In the genomic region with DNA sequence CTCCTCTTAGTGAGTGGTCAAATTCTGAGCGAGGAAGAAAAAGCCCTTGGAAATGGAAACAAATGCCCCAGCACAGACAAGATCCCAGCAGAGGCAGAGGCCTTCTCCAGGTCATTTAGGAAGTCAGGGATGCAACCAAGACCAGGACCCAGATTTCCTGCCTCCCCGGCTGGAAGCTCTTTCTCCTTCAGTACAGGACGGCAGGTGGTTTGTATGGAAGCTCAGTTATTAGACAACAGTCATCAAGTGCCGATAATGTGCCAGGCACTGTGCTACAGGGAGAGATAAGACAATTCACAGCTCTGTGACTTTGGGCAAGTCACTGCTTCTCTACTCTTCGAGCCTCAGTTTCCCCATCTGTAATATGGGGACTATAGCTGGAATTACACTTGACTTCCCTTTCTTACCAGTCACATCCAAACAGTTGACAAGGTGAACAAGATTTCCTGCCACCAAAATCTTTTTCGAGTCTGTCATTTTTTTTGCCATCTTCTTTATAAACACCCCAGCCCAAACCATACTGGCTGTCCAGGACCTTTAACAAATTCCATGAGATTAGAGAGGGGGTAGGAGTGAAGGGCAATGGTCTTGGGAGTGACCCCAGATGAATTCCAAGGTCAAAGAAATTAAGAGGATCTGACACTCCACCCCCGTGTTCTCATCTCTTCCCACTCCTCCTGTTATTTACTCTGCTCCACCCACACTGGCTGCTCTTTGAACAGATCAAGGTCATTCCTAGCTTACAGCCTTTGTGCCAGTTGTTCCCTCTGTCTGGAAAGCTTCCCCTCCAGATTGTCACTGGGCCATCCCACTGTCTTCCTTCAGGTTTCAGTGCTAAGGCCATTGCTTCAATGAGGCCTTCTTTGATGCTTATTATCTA, we compare ENCODE assay signal across 13 cellular contexts. TPM values are rescaled to one million over a fixed set of nuclear protein-coding genes. Genes with fewer than 3 reads are reported as not detected.
A peak's percentile ranks its signal among the peaks of the same experiment; 100 is the strongest.
DNase-seq lines count a peak whose midpoint lies in the region; ATAC-seq and TF ChIP-seq lines count a peak whose summit lies in the region.
"Had no signal": no experiment of that assay in that cellular context is flagged by ENCODE, and none has a peak within 500 bp of the region (broad histone marks: within the 10 kb centered on the region; RNA-seq: fewer than 3 reads in every experiment).

No MANE protein-coding gene starts in this region.

- H3K27ac ChIP-seq in PC-3 (ENCODE audit: low read length) (no peak overlapping the region), vagina (no peak overlapping the region)
- H3K27ac ChIP-seq: breast epithelium, epithelial cell of prostate, HL-60 had no signal

- no peaks in the 10 kb centered on the region for H3F3A ChIP-seq in PC-3 (ENCODE audit: low read length, unreplicated experiment)

- peaks cover 2% of the 10 kb centered on the region for H3K36me3 Mint-ChIP-seq in activated CD4-positive, alpha-beta T cell treated with anti-CD3 and anti-CD28 coated beads, Interleukin-2, amount 10 ng/mL, durations not matched to agents 24 days and 14 days (ENCODE audit: low read depth)
- H3K36me3 Mint-ChIP-seq in glutamatergic neuron (ENCODE audit: unreplicated experiment), result peaks cover 10% of the 10 kb centered on the region
- H3K36me3 Mint-ChIP-seq in stimulated activated naive B cell treated with anti-CD40 and anti-IgM and Interleukin-4, amounts not matched to agents 10 μg/mL and 1 μg/mL and 100 μg/mL, for 72 hours, result peaks cover 6 to 7% of the 10 kb centered on the region in 2 donors

- H3K4me1 Mint-ChIP-seq in activated CD4-positive, alpha-beta T cell treated with anti-CD3 and anti-CD28 coated beads, Interleukin-2, amount 10 ng/mL, durations not matched to agents 24 days and 14 days, result peaks cover 36% of the 10 kb centered on the region
- H3K4me1 Mint-ChIP-seq in glutamatergic neuron (ENCODE audit: low read depth, unreplicated experiment), result no peaks in the 10 kb centered on the region
- peaks cover 38 to 54% of the 10 kb centered on the region in 2 donors for H3K4me1 Mint-ChIP-seq in stimulated activated naive B cell treated with anti-CD40 and anti-IgM and Interleukin-4, amounts not matched to agents 10 μg/mL and 1 μg/mL and 100 μg/mL, for 72 hours

- TF ChIP-seq POLR2A in vagina (IDR thresholded peaks at IDR 0.05), result no peak

- H3K9me3 ChIP-seq in PC-3 (ENCODE audit: low read length), result no peaks in the 10 kb centered on the region
- H3K9me3 ChIP-seq in vagina, result no peaks in the 10 kb centered on the region
- H3K9me3 ChIP-seq: breast epithelium, mucosa of descending colon had no signal

- H3K27me3 ChIP-seq in PC-3 (ENCODE audit: low read length) (peaks cover 12% of the 10 kb centered on the region; the same call in 1 of the 2 replicates), vagina (peaks cover 19% of the 10 kb centered on the region)

- peak overlapping the region; percentile 88; the same call in 1 of the 2 replicates for H2AFZ ChIP-seq in PC-3 (ENCODE audit: low read length)

- H3K9ac ChIP-seq in PC-3 (ENCODE audit: low read length), result no peak overlapping the region

- no peaks in the 10 kb centered on the region for H3K9me2 ChIP-seq in PC-3 (replicated peaks; ENCODE audit: low read length)

- no peaks in the 10 kb centered on the region for H3K9me3 Mint-ChIP-seq in activated CD4-positive, alpha-beta T cell treated with anti-CD3 and anti-CD28 coated beads, Interleukin-2, amount 10 ng/mL, durations not matched to agents 24 days and 14 days
- peaks cover 13% of the 10 kb centered on the region for H3K9me3 Mint-ChIP-seq in glutamatergic neuron (ENCODE audit: unreplicated experiment)
- peaks cover 6 to 8% of the 10 kb centered on the region in 2 donors for H3K9me3 Mint-ChIP-seq in stimulated activated naive B cell treated with anti-CD40 and anti-IgM and Interleukin-4, amounts not matched to agents 10 μg/mL and 1 μg/mL and 100 μg/mL, for 72 hours

- peaks cover 6% of the 10 kb centered on the region; the same call in 1 of the 2 replicates for H3K4me1 ChIP-seq in PC-3 (ENCODE audit: insufficient read depth, low read length)
- H3K4me1 ChIP-seq in vagina, result peaks cover 14% of the 10 kb centered on the region
- H3K4me1 ChIP-seq: breast epithelium had no signal

- BruUV-seq in PC-3 (replicated peaks; lab: Mats Ljungman, UMichigan), result no TSS peak

- no peak overlapping the region for H3K27ac Mint-ChIP-seq in activated CD4-positive, alpha-beta T cell treated with anti-CD3 and anti-CD28 coated beads, Interleukin-2, amount 10 ng/mL, durations not matched to agents 24 days and 14 days
- no peak overlapping the region for H3K27ac Mint-ChIP-seq in glutamatergic neuron (ENCODE audit: unreplicated experiment)
- peak overlapping the region; percentile 0 for H3K27ac Mint-ChIP-seq in stimulated activated naive B cell treated with anti-CD40 and anti-IgM and Interleukin-4, amounts not matched to agents 10 μg/mL and 1 μg/mL and 100 μg/mL, for 72 hours

- POLR2A ChIA-PET in PC-3 (lab: Charles Lee; ENCODE audit: unreplicated experiment), result interaction anchor here (0.6 kb wide), 1 partner anchor 80 kb away, joined by 3 read pairs; no protein-coding TSS in a partner anchor

- peak overlapping the region; percentile 90 for H3K4me2 ChIP-seq in PC-3 (ENCODE audit: low read length)

- DNase-seq in activated CD4-positive, alpha-beta T cell treated with anti-CD3 and anti-CD28 coated beads, Interleukin-2, amount 10 ng/mL, durations not matched to agents 24 days and 14 days, result no peak
- DNase-seq in activated CD4-positive, alpha-beta T cell treated with anti-CD3 and anti-CD28 coated beads, Interleukin-2, amount 50 U/mL, for 4 hours, result no peak
- DNase-seq in PC-3, result no peak
- DNase-seq in glutamatergic neuron, result no peak
- no peak for DNase-seq in stimulated activated naive B cell treated with anti-CD40 and anti-IgM and Interleukin-4, amounts not matched to agents 10 μg/mL and 1 μg/mL and 100 μg/mL, for 72 hours
- DNase-seq in NCI-H1436 treated with DMSO at 0.1 percent for 48 hours (lab: John Stamatoyannopoulos, UW), result no peak
- no peak for DNase-seq in vagina (ENCODE audit: extremely low spot score in 2 of 2)
- no peak for DNase-seq in activated CD4-positive, alpha-beta T cell treated with anti-CD3 and anti-CD28 coated beads for 4 hours
- DNase-seq: GF-D8 had no signal

- H4K20me1 ChIP-seq in PC-3 (ENCODE audit: low read length), result no peaks in the 10 kb centered on the region

- ATAC-seq in PC-3, result no peak; the same call in 1 of the 2 replicates
- ATAC-seq in stimulated activated naive B cell treated with anti-CD40 and anti-IgM and Interleukin-4, amounts not matched to agents 10 μg/mL and 1 μg/mL and 100 μg/mL, for 72 hours (replicated peaks), result no peak

- CTCF ChIA-PET in PC-3 (lab: Charles Lee), result interaction anchor here (0.9 to 1.4 kb wide), 3 partner anchors 27 to 423 kb away, joined by 3 to 17 read pairs (median 4); no protein-coding TSS in a partner anchor

- peak overlapping the region; percentile 61 for H3K4me3 Mint-ChIP-seq in activated CD4-positive, alpha-beta T cell treated with anti-CD3 and anti-CD28 coated beads, Interleukin-2, amount 10 ng/mL, durations not matched to agents 24 days and 14 days
- peak overlapping the region; percentile 70 for H3K4me3 Mint-ChIP-seq in glutamatergic neuron (ENCODE audit: unreplicated experiment)
- H3K4me3 Mint-ChIP-seq in stimulated activated naive B cell treated with anti-CD40 and anti-IgM and Interleukin-4, amounts not matched to agents 10 μg/mL and 1 μg/mL and 100 μg/mL, for 72 hours, result peak overlapping the region; percentile 67 to 74

- no peak for TF ChIP-seq CTCF in PC-3 (conservative IDR thresholded peaks at IDR 0.05; ENCODE audit: low read depth, low read length)
- no peak for TF ChIP-seq CTCF in glutamatergic neuron (IDR thresholded peaks at IDR 0.05; ENCODE audit: partially characterized antibody, unreplicated experiment)
- TF ChIP-seq CTCF in vagina (IDR thresholded peaks at IDR 0.05), result no peak

- H3K27me3 Mint-ChIP-seq in activated CD4-positive, alpha-beta T cell treated with anti-CD3 and anti-CD28 coated beads, Interleukin-2, amount 10 ng/mL, durations not matched to agents 24 days and 14 days, result peaks cover 50% of the 10 kb centered on the region
- H3K27me3 Mint-ChIP-seq in glutamatergic neuron (ENCODE audit: unreplicated experiment), result peaks cover 9% of the 10 kb centered on the region
- peaks cover 48 to 64% of the 10 kb centered on the region in 2 donors for H3K27me3 Mint-ChIP-seq in stimulated activated naive B cell treated with anti-CD40 and anti-IgM and Interleukin-4, amounts not matched to agents 10 μg/mL and 1 μg/mL and 100 μg/mL, for 72 hours

- H3K36me3 ChIP-seq in PC-3 (ENCODE audit: low read depth, low read length) (no peaks in the 10 kb centered on the region), vagina (no peaks in the 10 kb centered on the region)
- H3K36me3 ChIP-seq: breast epithelium had no signal

- peak overlapping the region; percentile 63; the same call in 1 of the 2 replicates for H3K4me3 ChIP-seq in PC-3 (ENCODE audit: low read length)
- H3K4me3 ChIP-seq in vagina, result peak overlapping the region in 1 of 2 donors; percentile 4
- H3K4me3 ChIP-seq: mucosa of descending colon had no signal

- no peaks in the 10 kb centered on the region for H3K79me2 ChIP-seq in PC-3 (ENCODE audit: low read length)

- intact Hi-C loops in activated CD4-positive, alpha-beta T cell treated with anti-CD3 and anti-CD28 coated beads, Interleukin-2, amount 10 ng/mL, durations not matched to agents 24 days and 14 days (cut with micrococcal nuclease), result loop anchor here (1.0 to 2.0 kb wide), 5 partner anchors 9 to 160 kb away; a partner anchor contains a TSS
- intact Hi-C loops in PC-3 (cut with micrococcal nuclease) (loop anchor here (2.0 kb wide), 1 partner anchor 72 kb away; no protein-coding TSS in a partner anchor), vagina (cut with DNase I) (no loop called here)

RNA-seq across cellular contexts. Expression of a gene that starts 6.0 kb away (rescaled TPM):
- total RNA-seq in activated CD4-positive, alpha-beta T cell treated with anti-CD3 and anti-CD28 coated beads, Interleukin-2, amount 10 ng/mL, durations not matched to agents 24 days and 14 days, result 0.19 and 0.28 TPM in 2 replicates
- 0.77 and 1.0 TPM in 2 replicates for total RNA-seq in PC-3 (2014; rRNA removed)
- total RNA-seq in glutamatergic neuron (ENCODE audit: unreplicated experiment), result 0.17 TPM
- total RNA-seq in vagina, result 1.7 TPM

RNA-seq across cellular contexts. Expression of a gene that starts 14.3 kb away (rescaled TPM):
- not detected in 2 replicates for total RNA-seq in activated CD4-positive, alpha-beta T cell treated with anti-CD3 and anti-CD28 coated beads, Interleukin-2, amount 10 ng/mL, durations not matched to agents 24 days and 14 days
- total RNA-seq in PC-3 (2014; rRNA removed), result 2.4 TPM in 1 of 2 replicates, not detected in the other
- total RNA-seq in glutamatergic neuron (ENCODE audit: unreplicated experiment), result 10.4 TPM
- total RNA-seq in vagina, result not detected

RNA-seq across cellular contexts. Expression of a gene that starts 42.8 kb away (rescaled TPM):
- total RNA-seq in activated CD4-positive, alpha-beta T cell treated with anti-CD3 and anti-CD28 coated beads, Interleukin-2, amount 10 ng/mL, durations not matched to agents 24 days and 14 days, result 37.5 and 39.5 TPM in 2 replicates
- total RNA-seq in PC-3 (2014; rRNA removed) (32.2 and 36.9 TPM in 2 replicates), glutamatergic neuron (ENCODE audit: unreplicated experiment) (23.1 TPM), vagina (24.1 TPM)
